Comparison of ENCODE assay signal across 1 cellular context in genomic region chr11:77175021-77175842, GRCh38.
TF ChIP-seq lines count a peak whose summit lies in the region.

No MANE protein-coding gene starts in this region.

TF ChIP-seq in GM12878, 131 proteins besides CTCF, POLR2A, EP300 and RAD21 (continued from another document):
- no peak for TF ChIP-seq ZNF592 (IDR thresholded peaks at IDR 0.05)
- no peak for TF ChIP-seq HSF1 (IDR thresholded peaks at IDR 0.05; ENCODE audit: low read depth, low read length)
- TF ChIP-seq HDGF (IDR thresholded peaks at IDR 0.05): no peak
- TF ChIP-seq JUND (IDR thresholded peaks at IDR 0.05; ENCODE audit: low read depth, low read length): no peak
- TF ChIP-seq RBBP5 (conservative IDR thresholded peaks at IDR 0.05): no peak
- no peak for TF ChIP-seq PBX3 (IDR thresholded peaks at IDR 0.05; ENCODE audit: insufficient replicate concordance, low read depth, low read length)
- TF ChIP-seq NR2C2 (IDR thresholded peaks at IDR 0.05; ENCODE audit: borderline replicate concordance, control insufficient read depth, insufficient read length, low read depth): no peak
- TF ChIP-seq NFYA (IDR thresholded peaks at IDR 0.05; ENCODE audit: borderline replicate concordance, low read depth, low read length): no peak
- TF ChIP-seq ZNF24 (IDR thresholded peaks at IDR 0.05): no peak
- no peak for TF ChIP-seq E2F4 (IDR thresholded peaks at IDR 0.05; ENCODE audit: low read depth, low read length)
- no peak for TF ChIP-seq RFX5 (IDR thresholded peaks at IDR 0.05; ENCODE audit: low read depth, low read length)
